ENCODE assay signal across 18 cellular contexts in genomic region chr4:31069151-31069550, GRCh38.
DNase-seq lines count a peak whose midpoint lies in the region; ATAC-seq and TF ChIP-seq lines count a peak whose summit lies in the region.
"Had no signal": no experiment of that assay in that cellular context is flagged by ENCODE, and none has a peak within 500 bp of the region (broad histone marks: within the 10 kb centered on the region; RNA-seq: fewer than 3 reads in every experiment).

No MANE protein-coding gene starts in this region.

- H3K36me3 ChIP-seq in GM23338 (ENCODE audit: insufficient read depth), result no peaks in the 10 kb centered on the region
- H3K36me3 ChIP-seq in ascending aorta, result no peaks in the 10 kb centered on the region
- H3K36me3 ChIP-seq in thoracic aorta, result no peaks in the 10 kb centered on the region
- no peaks in the 10 kb centered on the region for H3K36me3 ChIP-seq in GM23248 (ENCODE audit: low read depth)
- H3K36me3 ChIP-seq: Peyer's patch had no signal

- no peak; the same call in 2 of the 3 replicates for ATAC-seq in GM23338
- ATAC-seq in thoracic aorta (ENCODE audit: insufficient number of reproducible peaks, low FRiP score, low read depth), result no peak
- ATAC-seq in HG03520 (IDR thresholded peaks at IDR 0.05; ENCODE audit: unreplicated experiment), result no peak
- no peak for ATAC-seq in GM18502 (IDR thresholded peaks at IDR 0.05; ENCODE audit: poor library complexity, unreplicated experiment)

- H3K9me3 ChIP-seq in ascending aorta, result no peaks in the 10 kb centered on the region
- H3K9me3 ChIP-seq in thoracic aorta, result no peaks in the 10 kb centered on the region
- H3K9me3 ChIP-seq in GM23248 (ENCODE audit: low read depth), result no peaks in the 10 kb centered on the region
- H3K9me3 ChIP-seq: Peyer's patch had no signal

- H3F3A ChIP-seq in GM23338 (replicated peaks; ENCODE audit: low read depth) (no peaks in the 10 kb centered on the region), GM23248 (ENCODE audit: insufficient read depth) (no peaks in the 10 kb centered on the region)

- H3K4me1 ChIP-seq in GM23338 (ENCODE audit: insufficient read depth), result peaks cover 31% of the 10 kb centered on the region
- H3K4me1 ChIP-seq in ascending aorta, result peaks cover 3 to 17% of the 10 kb centered on the region in 2 donors
- H3K4me1 ChIP-seq in thoracic aorta (ENCODE audit: control insufficient read depth in 1 of 2, low read depth in 2 of 2), result peaks cover 21 to 41% of the 10 kb centered on the region in 2 donors
- H3K4me1 ChIP-seq in GM23248 (ENCODE audit: insufficient read depth), result no peaks in the 10 kb centered on the region
- H3K4me1 ChIP-seq: Peyer's patch had no signal

- no peak for TF ChIP-seq CTCF in GM23338 (conservative IDR thresholded peaks at IDR 0.05; ENCODE audit: low read depth in 2 of 2)
- no peak for TF ChIP-seq CTCF in ascending aorta (IDR thresholded peaks at IDR 0.05)
- no peak for TF ChIP-seq CTCF in mesothelial cell of epicardium (IDR thresholded peaks at IDR 0.05; ENCODE audit: unreplicated experiment)
- no peak for TF ChIP-seq CTCF in thoracic aorta (IDR thresholded peaks at IDR 0.05)

- H3K9me2 ChIP-seq in GM23338 (ENCODE audit: insufficient read depth) (no peaks in the 10 kb centered on the region), GM23248 (ENCODE audit: insufficient read depth) (no peaks in the 10 kb centered on the region)

- DNase-seq in GM23338 (ENCODE audit: low spot score), result peak; percentile 61
- no peak for DNase-seq in ascending aorta (ENCODE audit: low spot score in 2 of 2)
- no peak for DNase-seq in mesothelial cell of epicardium (ENCODE audit: low spot score in 2 of 2, unreplicated experiment in 2 of 2)
- no peak for DNase-seq in thoracic aorta (ENCODE audit: low spot score)
- DNase-seq in GM23248, result no peak
- DNase-seq: DMS79, GOT3, NCI-H1694, NCI-H2081, NCI-H2171 treated with DMSO at 0.1 percent for 48 hours, NCI-H524 treated with DMSO at 0.1 percent for 48 hours, NCI-H82, Peyer's patch had no signal

- H3K27ac Mint-ChIP-seq in GM23338 (0 out of 2 replicates have a peak overlapping the region, but pooled peaks have one; percentile 56), mesothelial cell of epicardium (peak overlapping the region; percentile 86)
- H3K27ac Mint-ChIP-seq: B cell, CD14-positive monocyte, IgD-negative memory B cell had no signal

- H3K27me3 Mint-ChIP-seq in GM23338 (ENCODE audit: insufficient read depth, low read depth, poor library complexity), result no peaks in the 10 kb centered on the region
- H3K27me3 Mint-ChIP-seq in mesothelial cell of epicardium (ENCODE audit: low read depth), result no peaks in the 10 kb centered on the region
- H3K27me3 Mint-ChIP-seq: B cell, IgD-negative memory B cell had no signal

- in situ Hi-C loops in GM23248 (cut with MboI), result no loop called here

- H3K9ac ChIP-seq in GM23248, result no peak overlapping the region

- H3K36me3 Mint-ChIP-seq in GM23338 (ENCODE audit: low read depth) (no peaks in the 10 kb centered on the region), mesothelial cell of epicardium (peaks cover 5% of the 10 kb centered on the region)
- H3K36me3 Mint-ChIP-seq: CD14-positive monocyte, IgD-negative memory B cell had no signal

- peaks cover 32% of the 10 kb centered on the region for H3K4me1 Mint-ChIP-seq in GM23338
- H3K4me1 Mint-ChIP-seq in mesothelial cell of epicardium, result peaks cover 57% of the 10 kb centered on the region
- H3K4me1 Mint-ChIP-seq: B cell, CD14-positive monocyte, IgD-negative memory B cell had no signal

- H3K4me2 ChIP-seq in GM23338 (0 out of 2 replicates have a peak overlapping the region, but pooled peaks have one; percentile 1), GM23248 (ENCODE audit: unreplicated experiment) (no peak overlapping the region)

- WGBS in GM23248 (ENCODE audit: low coverage in 1 of 2, low lambda C conversion rate in 2 of 2, missing lambda C conversion rate in 2 of 2), 2 experiments, result 31 to 53% methylated on average over 1 of the region's 1 CpG

- H3K9me3 Mint-ChIP-seq in GM23338 (no peaks in the 10 kb centered on the region), mesothelial cell of epicardium (peaks cover 6% of the 10 kb centered on the region)

- intact Hi-C loops in ascending aorta (cut with DNase I), result no loop called here

- H3K27ac ChIP-seq in GM23338 (ENCODE audit: low read depth), result peak overlapping the region; percentile 52
- peak overlapping the region; percentile 71 to 72 for H3K27ac ChIP-seq in ascending aorta
- H3K27ac ChIP-seq in thoracic aorta, result peak overlapping the region; percentile 65 to 70
- no peak overlapping the region for H3K27ac ChIP-seq in GM23248
- H3K27ac ChIP-seq: Peyer's patch had no signal

- no peak overlapping the region for H3K4me3 ChIP-seq in GM23338
- no peak overlapping the region for H3K4me3 ChIP-seq in ascending aorta
- no peak overlapping the region for H3K4me3 ChIP-seq in thoracic aorta
- H3K4me3 ChIP-seq in GM23248, result no peak overlapping the region
- H3K4me3 ChIP-seq: Peyer's patch had no signal

- no peak overlapping the region for H3K4me3 Mint-ChIP-seq in GM23338
- H3K4me3 Mint-ChIP-seq in mesothelial cell of epicardium, result no peak overlapping the region
- H3K4me3 Mint-ChIP-seq: B cell, CD14-positive monocyte, IgD-negative memory B cell had no signal

- H3K79me2 ChIP-seq in GM23338 (replicated peaks; ENCODE audit: insufficient read depth) (no peaks in the 10 kb centered on the region), GM23248 (ENCODE audit: insufficient read depth) (no peaks in the 10 kb centered on the region)

- H3K27me3 ChIP-seq in GM23338 (ENCODE audit: insufficient read depth) (no peaks in the 10 kb centered on the region), ascending aorta (no peaks in the 10 kb centered on the region), thoracic aorta (replicated peaks; ENCODE audit: insufficient read depth) (no peaks in the 10 kb centered on the region), GM23248 (replicated peaks; ENCODE audit: insufficient read depth) (no peaks in the 10 kb centered on the region)
- H3K27me3 ChIP-seq: Peyer's patch had no signal

- no peaks in the 10 kb centered on the region for H4K20me1 ChIP-seq in GM23338 (replicated peaks; ENCODE audit: insufficient read depth)
- H4K20me1 ChIP-seq in GM23248 (ENCODE audit: insufficient read depth), result no peaks in the 10 kb centered on the region

- H2AFZ ChIP-seq in GM23338 (no peak overlapping the region), GM23248 (no peak overlapping the region)

TF ChIP-seq in GM23338, 12 proteins besides CTCF, POLR2A, EP300 and RAD21:
- TF ChIP-seq EZH2 (IDR thresholded peaks at IDR 0.05; ENCODE audit: low read depth, unreplicated experiment) (no peak), JUNB (IDR thresholded peaks at IDR 0.05; ENCODE audit: unreplicated experiment) (no peak)
